In the genomic region with DNA sequence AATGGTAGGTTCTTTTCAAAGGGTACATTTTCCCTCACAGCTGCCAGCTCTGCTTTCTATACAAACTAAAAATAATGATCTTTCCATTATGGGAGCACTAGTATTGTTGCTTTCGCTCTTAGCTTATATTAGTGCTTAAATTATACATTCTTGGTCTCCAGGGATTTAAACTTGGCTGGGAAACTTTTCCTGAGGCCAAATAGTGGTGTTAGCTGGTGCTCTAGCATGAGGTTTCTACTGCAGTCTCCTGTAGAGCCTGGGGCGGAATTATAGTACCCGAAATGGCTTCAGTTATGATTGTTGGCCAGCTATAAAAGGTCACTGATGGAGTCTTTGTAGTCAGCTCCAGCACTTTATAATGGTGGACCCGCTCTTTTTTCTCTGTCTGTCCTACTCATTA, we compare ENCODE assay signal across 19 cellular contexts.
"Had no signal": no experiment of that assay in that cellular context is flagged by ENCODE, and none has a peak within 500 bp of the region (broad histone marks: within the 10 kb centered on the region; RNA-seq: fewer than 3 reads in every experiment).

No MANE protein-coding gene starts in this region.

- H3K4me3 ChIP-seq: skin epidermis, tibial nerve had no signal

- H3K27ac ChIP-seq: epithelial cell of prostate, skin epidermis, tibial nerve had no signal

- H3K4me3 Mint-ChIP-seq: activated CD4-positive, alpha-beta T cell treated with anti-CD3 and anti-CD28 coated beads, Interleukin-2, amount 10 ng/mL, durations not matched to agents 24 days and 14 days; activated naive CD8-positive, alpha-beta T cell; central memory CD8-positive, alpha-beta T cell; natural killer cell; T-helper 2 cell treated with Interferon-gamma antibody and Interleukin-4, amounts not matched to agents 5 μg/mL and 100 μg/mL, for 36 hours had no signal

- H3K36me3 ChIP-seq: tibial nerve had no signal

- H3K4me1 Mint-ChIP-seq: activated CD4-positive, alpha-beta T cell treated with anti-CD3 and anti-CD28 coated beads, Interleukin-2, amount 10 ng/mL, durations not matched to agents 24 days and 14 days; central memory CD8-positive, alpha-beta T cell; natural killer cell had no signal

- ATAC-seq: left lobe of liver, natural killer cell had no signal

- H3K9me3 ChIP-seq: tibial nerve had no signal

- H3K27me3 Mint-ChIP-seq: activated CD4-positive, alpha-beta T cell treated with anti-CD3 and anti-CD28 coated beads, Interleukin-2, amount 10 ng/mL, durations not matched to agents 24 days and 14 days; activated naive CD8-positive, alpha-beta T cell; central memory CD8-positive, alpha-beta T cell had no signal

- H3K27ac Mint-ChIP-seq: activated CD4-positive, alpha-beta T cell treated with anti-CD3 and anti-CD28 coated beads, Interleukin-2, amount 10 ng/mL, durations not matched to agents 24 days and 14 days; activated naive CD8-positive, alpha-beta T cell; natural killer cell; T-helper 2 cell treated with Interferon-gamma antibody and Interleukin-4, amounts not matched to agents 5 μg/mL and 100 μg/mL, for 36 hours had no signal

- H3K36me3 Mint-ChIP-seq: activated naive CD8-positive, alpha-beta T cell; brain; natural killer cell had no signal

- H3K4me1 ChIP-seq: tibial nerve had no signal

- DNase-seq: activated CD4-positive, alpha-beta T cell treated with anti-CD3 and anti-CD28 coated beads, Interleukin-2, amount 10 ng/mL, durations not matched to agents 24 days and 14 days; activated CD4-positive, CD25-positive, alpha-beta regulatory T cell; activated CD8-positive, alpha-beta memory T cell treated with anti-CD3 and anti-CD28 coated beads for 24 hours; activated gamma-delta T cell treated with Interleukin-2 at 50 U/mL for 16 hours; amygdala; natural killer cell; posterior cingulate gyrus; stimulated activated CD4-positive, alpha-beta T cell treated with anti-CD3 and anti-CD28 coated beads, Interleukin-4, amount 100 ng/mL, for 4 hours; stimulated activated CD8-positive, alpha-beta memory T cell treated with anti-CD3 and anti-CD28 coated beads, Interleukin-4, amount 100 ng/mL, for 48 hours; stimulated activated naive CD4-positive, alpha-beta T cell treated with Interleukin-2 at 50 U/mL for 16 hours; substantia nigra had no signal

- H3K27me3 ChIP-seq: tibial nerve had no signal
